8 cellular contexts compared by ENCODE assay signal in the genomic region with DNA sequence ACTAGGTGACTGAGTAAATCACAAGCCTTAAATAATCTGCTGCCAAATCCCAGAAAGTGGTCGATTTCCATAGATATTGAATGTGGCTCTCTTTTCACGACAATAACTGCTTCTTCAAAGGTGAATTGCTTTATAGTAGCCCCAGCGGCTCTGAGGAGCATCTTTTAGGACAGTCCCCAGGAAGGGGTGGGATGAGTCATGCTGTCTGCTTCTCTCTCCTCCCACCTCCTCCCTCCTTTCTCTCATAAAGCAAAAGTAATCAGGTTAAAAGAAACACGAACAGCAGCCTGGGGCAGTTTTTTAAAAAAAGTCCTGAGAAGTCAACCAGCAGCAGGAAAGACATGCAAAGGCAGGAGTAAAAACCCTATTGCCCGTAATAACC. TPM values are rescaled to one million over a fixed set of nuclear protein-coding genes. Genes with fewer than 3 reads are reported as not detected.
A peak's percentile ranks its signal among the peaks of the same experiment; 100 is the strongest.
DNase-seq lines count a peak whose midpoint lies in the region; ATAC-seq, FAIRE-seq and TF ChIP-seq lines count a peak whose summit lies in the region.

No MANE protein-coding gene starts in this region.

- H3K4me3 ChIP-seq in A673 (ENCODE audit: low read depth, low read length, poor library complexity, severe bottlenecking) = peak overlapping the region; percentile 97
- H3K4me3 ChIP-seq in breast epithelium = peak overlapping the region; percentile 88 to 90 (median 88)
- peak overlapping the region; percentile 76 for H3K4me3 ChIP-seq in upper lobe of right lung

- TF ChIP-seq POLR2A in H54 (IDR thresholded peaks at IDR 0.05; ENCODE audit: low read depth, low read length) (no peak), breast epithelium (IDR thresholded peaks at IDR 0.05) (no peak)

- ATAC-seq in upper lobe of right lung (no peak), HG02642 (IDR thresholded peaks at IDR 0.05; ENCODE audit: poor library complexity, unreplicated experiment) (no peak)

- POLR2A ChIA-PET in A673 (lab: Charles Lee; ENCODE audit: low non-redundant PET) = no interaction called here

- no peak overlapping the region for H3K27ac Mint-ChIP-seq in nephron progenitor cell

- no peak overlapping the region for H3K27ac ChIP-seq in A673 (ENCODE audit: low read depth, low read length, poor library complexity, severe bottlenecking)
- peak overlapping the region; percentile 86 to 91 for H3K27ac ChIP-seq in breast epithelium
- no peak overlapping the region for H3K27ac ChIP-seq in upper lobe of right lung

- peaks cover 51% of the 10 kb centered on the region for H3K4me1 Mint-ChIP-seq in nephron progenitor cell

- H3K9me3 ChIP-seq in A673 (ENCODE audit: low read depth, low read length, poor library complexity, severe bottlenecking) (no peaks in the 10 kb centered on the region), breast epithelium (no peaks in the 10 kb centered on the region), upper lobe of right lung (no peaks in the 10 kb centered on the region)

- peaks cover 33% of the 10 kb centered on the region for H3K27me3 Mint-ChIP-seq in nephron progenitor cell (ENCODE audit: low read depth, poor library complexity)

- FAIRE-seq in H54 (lab: Jason Lieb, UNC) = no peak
- no peak for FAIRE-seq in frontal cortex (lab: Jason Lieb, UNC)

- no peaks in the 10 kb centered on the region for H3K9me3 Mint-ChIP-seq in nephron progenitor cell

- no TSS peak for BruUV-seq in A673 (replicated peaks; lab: Mats Ljungman, UMichigan)

- no peaks in the 10 kb centered on the region for H3K36me3 Mint-ChIP-seq in nephron progenitor cell (ENCODE audit: low read depth)

- H3K36me3 ChIP-seq in A673 (ENCODE audit: insufficient read depth, low read length, poor library complexity, severe bottlenecking) (no peaks in the 10 kb centered on the region), breast epithelium (no peaks in the 10 kb centered on the region), upper lobe of right lung (no peaks in the 10 kb centered on the region)

- DNase-seq in A673 (ENCODE audit: low spot score) = peak; percentile 46
- DNase-seq in H54 (ENCODE audit: insufficient read length, low spot score) = peak; percentile 35
- peak; percentile 52 for DNase-seq in T-helper 9 cell
- DNase-seq in breast epithelium (ENCODE audit: low spot score in 2 of 2) = no peak
- no peak for DNase-seq in nephron progenitor cell
- DNase-seq in upper lobe of right lung = no peak
- DNase-seq in frontal cortex (ENCODE audit: low spot score in 2 of 2) = no peak

- CTCF ChIA-PET in A673 (lab: Charles Lee) = interaction anchor here (1.0 kb wide), 1 partner anchor 57 kb away, joined by 3 read pairs; no protein-coding TSS in a partner anchor

- intact Hi-C loops in A673 (cut with micrococcal nuclease; ENCODE audit: unreplicated experiment) = loop anchor here (2.0 kb wide), 1 partner anchor 57 kb away; no protein-coding TSS in a partner anchor
- intact Hi-C loops in breast epithelium (cut with DNase I; ENCODE audit: low total_unique reads) = no loop called here
- intact Hi-C loops in upper lobe of right lung (cut with DNase I) = no loop called here

- H3K27me3 ChIP-seq in A673 (replicated peaks; ENCODE audit: insufficient read depth, low read depth, low read length, poor library complexity) (peaks cover 4% of the 10 kb centered on the region), breast epithelium (no peaks in the 10 kb centered on the region), upper lobe of right lung (no peaks in the 10 kb centered on the region)

- TF ChIP-seq CTCF in A673 (conservative IDR thresholded peaks at IDR 0.05; ENCODE audit: low read depth, low read length) = no peak
- no peak for TF ChIP-seq CTCF in breast epithelium (IDR thresholded peaks at IDR 0.05)
- TF ChIP-seq CTCF in nephron progenitor cell (IDR thresholded peaks at IDR 0.05) = no peak
- no peak for TF ChIP-seq CTCF in upper lobe of right lung (IDR thresholded peaks at IDR 0.05)

- H3K4me1 ChIP-seq in A673 (ENCODE audit: insufficient read depth, low read length, poor library complexity, severe bottlenecking) (peaks cover 23% of the 10 kb centered on the region), breast epithelium (peaks cover 7 to 17% of the 10 kb centered on the region in 2 donors), upper lobe of right lung (peaks cover 32% of the 10 kb centered on the region)

- peak overlapping the region; percentile 77 for H3K4me3 Mint-ChIP-seq in nephron progenitor cell

RNA-seq across cellular contexts. Expression of gene KIAA0513, which starts 1.8 kb away (rescaled TPM):
- 2.8 and 2.9 TPM in 2 replicates for total RNA-seq in A673 (2021)
- total RNA-seq in breast epithelium = 10 to 100 TPM in 2 of 3 donors, 1 to 10 TPM in 1; 7.6 to 16.2 (median 10.8) TPM
- total RNA-seq in upper lobe of right lung = 21.7 TPM
- 55.8 TPM for total RNA-seq in frontal cortex

RNA-seq across cellular contexts. Expression of gene ZDHHC7, which starts 18.1 kb away (rescaled TPM):
- total RNA-seq in A673 (2021) (42.5 and 43.5 TPM in 2 replicates), breast epithelium (10 to 100 TPM; 38.7 to 69.6 (median 41.1) TPM), upper lobe of right lung (79.7 TPM), frontal cortex (19.6 TPM)

Comparison
In these comparisons a context has a peak if more than half of its experiments do, and no peak if none do; other contexts are left out.
1. DNase-seq: peak in A673 (single experiment), H54 (single experiment) and T-helper 9 cell (single experiment); none in breast epithelium (0 of 2), nephron progenitor cell (single experiment), upper lobe of right lung (single experiment) and frontal cortex (0 of 2).
2. H3K27ac ChIP-seq: peak in breast epithelium (2 of 2); none in A673 (single experiment) and upper lobe of right lung (single experiment).
3. Peak in every context shown above with its lines, with median percentiles within 50 percentile points of each other: H3K4me3 ChIP-seq.